1 cellular context compared by ENCODE assay signal in the genomic region with DNA sequence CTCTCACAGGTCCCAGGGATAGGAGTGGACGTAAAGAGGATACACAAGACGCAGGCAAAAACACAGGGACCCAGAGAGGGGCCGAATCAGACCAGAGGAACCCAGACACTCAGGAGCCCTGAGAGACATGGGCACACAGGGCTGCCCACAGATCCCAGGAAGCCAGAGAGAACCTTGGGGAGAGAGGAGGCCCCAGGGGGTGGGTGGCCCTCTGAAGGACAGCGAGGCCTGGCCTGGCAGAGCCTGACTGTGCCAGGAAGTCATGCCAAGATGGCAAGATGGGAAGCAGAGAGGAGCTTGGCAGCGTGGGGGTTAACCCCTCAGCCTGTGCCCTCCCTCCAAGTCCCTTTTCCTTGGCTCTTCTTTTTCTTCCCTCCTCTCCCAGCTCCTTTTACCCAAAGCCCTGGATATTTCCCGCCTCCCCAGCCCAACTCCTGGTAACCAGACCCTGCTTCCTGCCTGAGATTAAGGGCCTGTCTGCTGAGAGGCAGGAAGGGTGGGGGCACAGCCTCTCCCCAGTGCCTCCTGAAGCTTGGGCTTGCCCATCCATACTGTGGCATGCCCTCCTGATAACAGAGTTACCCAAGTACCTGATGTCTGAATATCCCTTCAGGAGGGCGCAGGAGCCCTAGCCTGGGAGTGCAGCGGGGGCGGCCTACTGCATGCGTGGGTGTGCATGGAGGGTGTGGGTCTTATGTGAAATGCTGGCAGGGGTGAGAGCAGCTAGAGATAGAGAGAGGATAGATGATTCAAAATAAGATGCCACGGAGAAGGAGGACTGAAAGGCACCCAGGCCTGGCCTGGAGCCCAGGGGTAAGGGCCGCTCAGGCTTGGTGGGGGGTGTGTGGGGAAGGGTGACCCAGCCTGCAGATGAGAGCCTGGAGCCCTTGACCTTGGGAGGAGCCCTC.
TF ChIP-seq lines count a peak whose summit lies in the region.

No MANE protein-coding gene starts in this region.

TF ChIP-seq in K562, 482 proteins besides CTCF, POLR2A, EP300 and RAD21:
- TF ChIP-seq, protein P1, sequence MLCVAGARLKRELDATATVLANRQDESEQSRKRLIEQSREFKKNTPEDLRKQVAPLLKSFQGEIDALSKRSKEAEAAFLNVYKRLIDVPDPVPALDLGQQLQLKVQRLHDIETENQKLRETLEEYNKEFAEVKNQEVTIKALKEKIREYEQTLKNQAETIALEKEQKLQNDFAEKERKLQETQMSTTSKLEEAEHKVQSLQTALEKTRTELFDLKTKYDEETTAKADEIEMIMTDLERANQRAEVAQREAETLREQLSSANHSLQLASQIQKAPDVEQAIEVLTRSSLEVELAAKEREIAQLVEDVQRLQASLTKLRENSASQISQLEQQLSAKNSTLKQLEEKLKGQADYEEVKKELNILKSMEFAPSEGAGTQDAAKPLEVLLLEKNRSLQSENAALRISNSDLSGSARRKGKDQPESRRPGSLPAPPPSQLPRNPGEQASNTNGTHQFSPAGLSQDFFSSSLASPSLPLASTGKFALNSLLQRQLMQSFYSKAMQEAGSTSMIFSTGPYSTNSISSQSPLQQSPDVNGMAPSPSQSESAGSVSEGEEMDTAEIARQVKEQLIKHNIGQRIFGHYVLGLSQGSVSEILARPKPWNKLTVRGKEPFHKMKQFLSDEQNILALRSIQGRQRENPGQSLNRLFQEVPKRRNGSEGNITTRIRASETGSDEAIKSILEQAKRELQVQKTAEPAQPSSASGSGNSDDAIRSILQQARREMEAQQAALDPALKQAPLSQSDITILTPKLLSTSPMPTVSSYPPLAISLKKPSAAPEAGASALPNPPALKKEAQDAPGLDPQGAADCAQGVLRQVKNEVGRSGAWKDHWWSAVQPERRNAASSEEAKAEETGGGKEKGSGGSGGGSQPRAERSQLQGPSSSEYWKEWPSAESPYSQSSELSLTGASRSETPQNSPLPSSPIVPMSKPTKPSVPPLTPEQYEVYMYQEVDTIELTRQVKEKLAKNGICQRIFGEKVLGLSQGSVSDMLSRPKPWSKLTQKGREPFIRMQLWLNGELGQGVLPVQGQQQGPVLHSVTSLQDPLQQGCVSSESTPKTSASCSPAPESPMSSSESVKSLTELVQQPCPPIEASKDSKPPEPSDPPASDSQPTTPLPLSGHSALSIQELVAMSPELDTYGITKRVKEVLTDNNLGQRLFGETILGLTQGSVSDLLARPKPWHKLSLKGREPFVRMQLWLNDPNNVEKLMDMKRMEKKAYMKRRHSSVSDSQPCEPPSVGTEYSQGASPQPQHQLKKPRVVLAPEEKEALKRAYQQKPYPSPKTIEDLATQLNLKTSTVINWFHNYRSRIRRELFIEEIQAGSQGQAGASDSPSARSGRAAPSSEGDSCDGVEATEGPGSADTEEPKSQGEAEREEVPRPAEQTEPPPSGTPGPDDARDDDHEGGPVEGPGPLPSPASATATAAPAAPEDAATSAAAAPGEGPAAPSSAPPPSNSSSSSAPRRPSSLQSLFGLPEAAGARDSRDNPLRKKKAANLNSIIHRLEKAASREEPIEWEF (CRISPR knock-in tag; IDR thresholded peaks at IDR 0.05) = no peak
- TF ChIP-seq EGR1 (conservative IDR thresholded peaks at IDR 0.05) = peak; percentile 76
